In genomic region chr2:210477496-210477895, GRCh38 we compare ENCODE assay signal across 1 cellular context.
TF ChIP-seq lines count a peak whose summit lies in the region.

No MANE protein-coding gene starts in this region.

TF ChIP-seq in HEK293, 187 proteins besides CTCF, POLR2A, EP300 and RAD21 (continued from another document):
- TF ChIP-seq PRDM2 (tag by site-specific recombination; IDR thresholded peaks at IDR 0.05; ENCODE audit: borderline replicate concordance) (no peak), FEZF1 (tag by site-specific recombination; IDR thresholded peaks at IDR 0.05) (peak; percentile 27; the same call in 1 of the 2 replicates), PATZ1 (tag by site-specific recombination; IDR thresholded peaks at IDR 0.05) (0 out of 2 replicates have a peak, but pooled peaks have one; percentile 34), ZXDB (tag by site-specific recombination; IDR thresholded peaks at IDR 0.05) (0 out of 2 replicates have a peak, but pooled peaks have one; percentile 26), INSM2 (tag by site-specific recombination; IDR thresholded peaks at IDR 0.05) (no peak), ZNF223 (tag by site-specific recombination; IDR thresholded peaks at IDR 0.05) (no peak), OVOL3 (tag by site-specific recombination; IDR thresholded peaks at IDR 0.05) (no peak), ZNF626 (tag by site-specific recombination; IDR thresholded peaks at IDR 0.05) (no peak), HOXA7 (CRISPR knock-in tag; IDR thresholded peaks at IDR 0.05; ENCODE audit: borderline replicate concordance) (no peak), ZNF518A (tag by site-specific recombination; conservative IDR thresholded peaks at IDR 0.05; ENCODE audit: low read depth) (peak; percentile 48; the same call in 1 of the 2 replicates), ZFP69B (tag by site-specific recombination; IDR thresholded peaks at IDR 0.05) (0 out of 2 replicates have a peak, but pooled peaks have one; percentile 44), ZNF366 (tag by site-specific recombination; conservative IDR thresholded peaks at IDR 0.05) (0 out of 2 replicates have a peak, but pooled peaks have one; percentile 29), ZNF394 (tag by site-specific recombination; IDR thresholded peaks at IDR 0.05; ENCODE audit: borderline replicate concordance) (peak; percentile 47; the same call in 1 of the 2 replicates), PRDM4 (tag by site-specific recombination; IDR thresholded peaks at IDR 0.05) (no peak), ZNF202 (tag by site-specific recombination; IDR thresholded peaks at IDR 0.05; ENCODE audit: borderline replicate concordance) (no peak), MEIS1 (CRISPR knock-in tag; IDR thresholded peaks at IDR 0.05; ENCODE audit: borderline replicate concordance) (no peak), ZBTB1 (tag by site-specific recombination; IDR thresholded peaks at IDR 0.05) (no peak), ZNF473 (tag by site-specific recombination; IDR thresholded peaks at IDR 0.05) (no peak)
